ENCODE assay signal across 1 cellular context in the genomic region with DNA sequence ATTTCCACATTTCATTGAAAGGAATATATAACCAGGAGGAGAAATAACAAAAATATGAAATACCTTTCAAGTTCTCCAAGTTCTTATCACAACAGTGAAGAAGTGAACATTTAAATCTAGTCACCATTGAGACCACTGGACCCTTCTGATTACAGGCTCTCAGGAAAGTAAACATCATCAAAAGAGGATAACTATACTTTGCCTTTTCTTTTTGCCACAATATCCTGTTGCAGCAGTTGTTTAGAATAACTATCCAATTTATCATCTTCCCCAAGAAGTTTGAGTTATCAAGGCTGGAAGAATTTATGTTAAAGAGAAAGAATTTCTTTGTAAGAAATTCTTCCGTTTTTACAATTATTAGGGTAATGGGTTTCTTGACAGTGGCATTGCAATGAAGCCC.
TF ChIP-seq lines count a peak whose summit lies in the region.

No MANE protein-coding gene starts in this region.

TF ChIP-seq in SK-N-SH, 30 proteins besides CTCF, POLR2A, EP300 and RAD21:
- TF ChIP-seq JUND (IDR thresholded peaks at IDR 0.05) (no peak), GABPA (IDR thresholded peaks at IDR 0.05; ENCODE audit: low read depth) (no peak), FOXM1 (IDR thresholded peaks at IDR 0.05; ENCODE audit: low read depth) (no peak)
